10 cellular contexts compared by ENCODE assay signal in genomic region chr17:20505333-20505732, GRCh38. TPM values are rescaled to one million over a fixed set of nuclear protein-coding genes. Genes with fewer than 3 reads are reported as not detected.
"Had no signal": no experiment of that assay in that cellular context is flagged by ENCODE, and none has a peak within 500 bp of the region (broad histone marks: within the 10 kb centered on the region; RNA-seq: fewer than 3 reads in every experiment).

No MANE protein-coding gene starts in this region.

RNA-seq across cellular contexts. Expression of gene LGALS9B, which starts 38.0 kb away (rescaled TPM):
- total RNA-seq: activated B cell treated with CpG ODN at 0.5 μM for 24 hours; activated CD4-positive, alpha-beta memory T cell treated with anti-CD3 and anti-CD28 coated beads for 36 hours; activated CD4-positive, alpha-beta memory T cell treated with anti-CD3 and anti-CD28 coated beads, Interleukin-2, amount 10 ng/mL, durations not matched to agents 7 days and 5 days; activated CD4-positive, alpha-beta T cell treated with anti-CD3 and anti-CD28 coated beads for 36 hours; activated CD4-positive, alpha-beta T cell treated with anti-CD3 and anti-CD28 coated beads, Interleukin-2, amount 10 ng/mL, durations not matched to agents 24 days and 14 days; activated CD8-positive, alpha-beta memory T cell treated with anti-CD3 and anti-CD28 coated beads for 36 hours; activated CD8-positive, alpha-beta T cell treated with anti-CD3 and anti-CD28 coated beads for 36 hours; T-helper 1 cell treated with Interleukin-12 subunit alpha and Interleukin-12 subunit beta and Interleukin-4 antibody, amounts not matched to agents 30 ng/mL and 1 ng/mL, for 36 hours; T-helper 17 cell; WTC11 had no signal
